ENCODE assay signal across 14 cellular contexts in the genomic region with DNA sequence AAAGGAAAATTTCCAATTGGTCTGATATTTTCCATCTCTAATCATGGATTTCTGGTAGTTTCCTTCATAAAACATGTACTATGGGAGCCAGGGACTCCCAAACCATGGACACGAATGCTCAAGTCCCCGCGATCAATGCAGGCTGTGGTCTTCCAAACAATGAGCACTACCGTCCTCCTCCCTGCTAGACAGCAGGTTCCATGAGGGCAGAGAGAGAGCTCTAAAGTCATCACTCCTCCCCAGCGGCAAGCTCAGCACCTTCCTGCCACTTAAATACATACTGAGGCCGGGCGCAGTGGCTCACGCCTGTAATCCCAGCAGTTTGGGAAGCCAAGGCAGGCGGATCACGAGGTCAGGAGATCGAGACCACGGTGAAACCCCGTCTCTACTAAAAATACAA. TPM values are rescaled to one million over a fixed set of nuclear protein-coding genes. Genes with fewer than 3 reads are reported as not detected.
DNase-seq lines count a peak whose midpoint lies in the region; ATAC-seq and TF ChIP-seq lines count a peak whose summit lies in the region.
"Had no signal": no experiment of that assay in that cellular context is flagged by ENCODE, and none has a peak within 500 bp of the region (broad histone marks: within the 10 kb centered on the region; RNA-seq: fewer than 3 reads in every experiment).

No MANE protein-coding gene starts in this region.

- no peaks in the 10 kb centered on the region for H3K27me3 ChIP-seq in ascending aorta
- no peaks in the 10 kb centered on the region for H3K27me3 ChIP-seq in mesenchymal stem cell (ENCODE audit: control insufficient read depth in 1 of 2, insufficient read depth in 1 of 2, low read length in 2 of 2)
- H3K27me3 ChIP-seq in suprapubic skin: no peaks in the 10 kb centered on the region

- H3K14ac ChIP-seq in mesenchymal stem cell (ENCODE audit: low read length in 2 of 2): no peak overlapping the region

- H3K9me3 ChIP-seq in ascending aorta (no peaks in the 10 kb centered on the region), mesenchymal stem cell (ENCODE audit: control insufficient read depth, low read length) (no peaks in the 10 kb centered on the region), suprapubic skin (no peaks in the 10 kb centered on the region)
- H3K9me3 ChIP-seq: prostate gland had no signal

- no peak overlapping the region for H2AK5ac ChIP-seq in mesenchymal stem cell (ENCODE audit: low read length, severe bottlenecking)

- H2BK15ac ChIP-seq in mesenchymal stem cell (ENCODE audit: low read depth, poor library complexity, severe bottlenecking): no peak overlapping the region

- H3K9ac ChIP-seq in mesenchymal stem cell (ENCODE audit: low read length): no peak overlapping the region

- CTCF ChIA-PET in activated CD4-positive, alpha-beta memory T cell treated with anti-CD3 and anti-CD28 coated beads for 36 hours (lab: Charles Lee): no interaction called here
- CTCF ChIA-PET in activated CD4-positive, alpha-beta memory T cell treated with anti-CD3 and anti-CD28 coated beads, Interleukin-2, amount 10 ng/mL, durations not matched to agents 7 days and 5 days (lab: Charles Lee): no interaction called here

- ATAC-seq in GM18870 (IDR thresholded peaks at IDR 0.05; ENCODE audit: unreplicated experiment): no peak
- ATAC-seq: left colon, PC-3 had no signal

- no peak overlapping the region for H2BK5ac ChIP-seq in mesenchymal stem cell (ENCODE audit: low read depth, low read length, poor library complexity, severe bottlenecking)

- H4K8ac ChIP-seq in mesenchymal stem cell (ENCODE audit: low read length): no peak overlapping the region

- H3K36me3 ChIP-seq in ascending aorta (no peaks in the 10 kb centered on the region), mesenchymal stem cell (ENCODE audit: control insufficient read depth in 1 of 2, insufficient read depth in 2 of 2, low read depth in 1 of 2, low read length in 2 of 2) (no peaks in the 10 kb centered on the region), suprapubic skin (no peaks in the 10 kb centered on the region)
- H3K36me3 ChIP-seq: prostate gland had no signal

- H3K4me3 Mint-ChIP-seq in activated CD4-positive, alpha-beta memory T cell treated with anti-CD3 and anti-CD28 coated beads for 36 hours: no peak overlapping the region
- H3K4me3 Mint-ChIP-seq in activated CD4-positive, alpha-beta memory T cell treated with anti-CD3 and anti-CD28 coated beads, Interleukin-2, amount 10 ng/mL, durations not matched to agents 7 days and 5 days: no peak overlapping the region

- 96% methylated on average over 13 of the region's 13 CpGs for WGBS in mesenchymal stem cell
- 86% methylated on average over 13 of the region's 13 CpGs for WGBS in suprapubic skin

- H3K9me3 Mint-ChIP-seq in activated CD4-positive, alpha-beta memory T cell treated with anti-CD3 and anti-CD28 coated beads for 36 hours: peaks cover 2% of the 10 kb centered on the region
- peaks cover 4% of the 10 kb centered on the region for H3K9me3 Mint-ChIP-seq in activated CD4-positive, alpha-beta memory T cell treated with anti-CD3 and anti-CD28 coated beads, Interleukin-2, amount 10 ng/mL, durations not matched to agents 7 days and 5 days

- H3K23ac ChIP-seq in mesenchymal stem cell (ENCODE audit: low read length in 2 of 2): no peak overlapping the region

- no peak overlapping the region for H3K4me2 ChIP-seq in mesenchymal stem cell (ENCODE audit: low read length, poor library complexity, severe bottlenecking)

- TF ChIP-seq POLR2A in suprapubic skin (IDR thresholded peaks at IDR 0.05): no peak

- no peak overlapping the region for H2BK12ac ChIP-seq in mesenchymal stem cell (ENCODE audit: low read length in 2 of 2)

- H3K18ac ChIP-seq in mesenchymal stem cell (ENCODE audit: low read depth in 1 of 2, low read length in 2 of 2): peak overlapping the region; percentile 37 to 76

- H3K27ac ChIP-seq in ascending aorta: peak overlapping the region; percentile 55 to 56
- no peak overlapping the region for H3K27ac ChIP-seq in mesenchymal stem cell (ENCODE audit: low read length, poor library complexity, severe bottlenecking)
- H3K27ac ChIP-seq in suprapubic skin: peak overlapping the region; percentile 30
- H3K27ac ChIP-seq: prostate gland had no signal

- H3K4me1 ChIP-seq in ascending aorta (peaks cover 24 to 52% of the 10 kb centered on the region in 2 donors), mesenchymal stem cell (ENCODE audit: control insufficient read depth, insufficient read depth, low read depth, low read length) (peaks cover 18% of the 10 kb centered on the region), suprapubic skin (peaks cover 58% of the 10 kb centered on the region)

- TF ChIP-seq EP300 in suprapubic skin (IDR thresholded peaks at IDR 0.05): no peak

- POLR2A ChIA-PET in activated CD4-positive, alpha-beta memory T cell treated with anti-CD3 and anti-CD28 coated beads for 36 hours (lab: Charles Lee): interaction anchor here (0.6 kb wide), 1 partner anchor 153 kb away, joined by 4 read pairs; no protein-coding TSS in a partner anchor
- POLR2A ChIA-PET in activated CD4-positive, alpha-beta memory T cell treated with anti-CD3 and anti-CD28 coated beads, Interleukin-2, amount 10 ng/mL, durations not matched to agents 7 days and 5 days (lab: Charles Lee): no interaction called here

- H2BK120ac ChIP-seq in mesenchymal stem cell (ENCODE audit: low read depth, low read length): no peak overlapping the region

- no peak overlapping the region for H3K4ac ChIP-seq in mesenchymal stem cell (ENCODE audit: low read depth in 1 of 2, low read length in 2 of 2)

- H3K4me3 ChIP-seq in ascending aorta (no peak overlapping the region), mesenchymal stem cell (ENCODE audit: insufficient read depth in 1 of 2, low read depth in 1 of 2, low read length in 2 of 2) (no peak overlapping the region), suprapubic skin (no peak overlapping the region)
- H3K4me3 ChIP-seq: prostate gland had no signal

- DNase-seq in activated CD4-positive, alpha-beta memory T cell treated with anti-CD3 and anti-CD28 coated beads for 36 hours: no peak
- no peak for DNase-seq in activated CD4-positive, alpha-beta memory T cell treated with anti-CD3 and anti-CD28 coated beads, Interleukin-2, amount 10 ng/mL, durations not matched to agents 7 days and 5 days
- peak in 1 of 2 donors; percentile 53 for DNase-seq in ascending aorta (ENCODE audit: low spot score in 2 of 2)
- DNase-seq in mesenchymal stem cell: no peak
- no peak for DNase-seq in suprapubic skin (ENCODE audit: low spot score in 2 of 2)
- no peak for DNase-seq in SIG-M5 (lab: John Stamatoyannopoulos, UW)
- no peak for DNase-seq in NCI-H2029 (lab: John Stamatoyannopoulos, UW)
- DNase-seq: activated CD4-positive, alpha-beta T cell treated with anti-CD3 and anti-CD28 coated beads, Interleukin-2, amount 50 U/mL, for 48 hours; left colon; PC-3; stimulated activated CD4-positive, alpha-beta T cell treated with anti-CD3 and anti-CD28 coated beads, Interleukin-4, amount 100 ng/mL, for 4 hours; T-helper 1 cell had no signal

- H3K36me3 Mint-ChIP-seq in activated CD4-positive, alpha-beta memory T cell treated with anti-CD3 and anti-CD28 coated beads for 36 hours: peaks cover 6% of the 10 kb centered on the region
- H3K36me3 Mint-ChIP-seq in activated CD4-positive, alpha-beta memory T cell treated with anti-CD3 and anti-CD28 coated beads, Interleukin-2, amount 10 ng/mL, durations not matched to agents 7 days and 5 days (ENCODE audit: low read depth): peaks cover 12% of the 10 kb centered on the region

- no peak for TF ChIP-seq CTCF in ascending aorta (IDR thresholded peaks at IDR 0.05)
- TF ChIP-seq CTCF in suprapubic skin (IDR thresholded peaks at IDR 0.05): no peak

- intact Hi-C loops in activated CD4-positive, alpha-beta memory T cell treated with anti-CD3 and anti-CD28 coated beads for 36 hours (cut with micrococcal nuclease): loop anchor here (5.0 to 10.0 kb wide), 2 partner anchors 33 to 129 kb away; partner anchors contain the start of gene ARHGAP17
- intact Hi-C loops in ascending aorta (cut with DNase I): no loop called here

- H3K27me3 Mint-ChIP-seq in activated CD4-positive, alpha-beta memory T cell treated with anti-CD3 and anti-CD28 coated beads for 36 hours: no peaks in the 10 kb centered on the region
- H3K27me3 Mint-ChIP-seq in activated CD4-positive, alpha-beta memory T cell treated with anti-CD3 and anti-CD28 coated beads, Interleukin-2, amount 10 ng/mL, durations not matched to agents 7 days and 5 days: no peaks in the 10 kb centered on the region

- peaks cover 8% of the 10 kb centered on the region for H3K79me1 ChIP-seq in mesenchymal stem cell (replicated peaks; ENCODE audit: low read length, poor library complexity, severe bottlenecking)

- H3K4me1 Mint-ChIP-seq in activated CD4-positive, alpha-beta memory T cell treated with anti-CD3 and anti-CD28 coated beads for 36 hours (ENCODE audit: low read depth): peaks cover 65% of the 10 kb centered on the region
- peaks cover 31% of the 10 kb centered on the region for H3K4me1 Mint-ChIP-seq in activated CD4-positive, alpha-beta memory T cell treated with anti-CD3 and anti-CD28 coated beads, Interleukin-2, amount 10 ng/mL, durations not matched to agents 7 days and 5 days

- no peak overlapping the region for H2AFZ ChIP-seq in mesenchymal stem cell (ENCODE audit: low read depth, low read length)

- H3K27ac Mint-ChIP-seq in activated CD4-positive, alpha-beta memory T cell treated with anti-CD3 and anti-CD28 coated beads for 36 hours: peak overlapping the region; percentile 33
- no peak overlapping the region for H3K27ac Mint-ChIP-seq in activated CD4-positive, alpha-beta memory T cell treated with anti-CD3 and anti-CD28 coated beads, Interleukin-2, amount 10 ng/mL, durations not matched to agents 7 days and 5 days

- H4K91ac ChIP-seq in mesenchymal stem cell (ENCODE audit: low read length): no peak overlapping the region

RNA-seq across cellular contexts. Expression of gene ARHGAP17, which starts 31.1 kb away (rescaled TPM):
- total RNA-seq in activated CD4-positive, alpha-beta memory T cell treated with anti-CD3 and anti-CD28 coated beads for 36 hours: 10 to 100 TPM; 50.8 to 57.4 TPM
- total RNA-seq in activated CD4-positive, alpha-beta memory T cell treated with anti-CD3 and anti-CD28 coated beads, Interleukin-2, amount 10 ng/mL, durations not matched to agents 7 days and 5 days: 10 to 100 TPM; 57.3 to 61.2 TPM
- total RNA-seq in ascending aorta: 133 TPM
- polyA plus RNA-seq in mesenchymal stem cell (2013, experiment 1 of 2): 59.1 TPM
- polyA plus RNA-seq in mesenchymal stem cell (2013, experiment 2 of 2): 55.8 TPM
- total RNA-seq in suprapubic skin: 10 to 100 TPM; 47.5 to 71.4 (median 55.8) TPM
